ENCODE assay signal across 8 cellular contexts in genomic region chr7:116582806-116583444, GRCh38. TPM values are rescaled to one million over a fixed set of nuclear protein-coding genes. Genes with fewer than 3 reads are reported as not detected.
A peak's percentile ranks its signal among the peaks of the same experiment; 100 is the strongest.
DNase-seq lines count a peak whose midpoint lies in the region; ATAC-seq and TF ChIP-seq lines count a peak whose summit lies in the region.

No MANE protein-coding gene starts in this region.

- H3F3A ChIP-seq in OCI-LY1 (ENCODE audit: insufficient read depth, low read length) = no peaks in the 10 kb centered on the region

- H3K36me3 Mint-ChIP-seq in endodermal cell (ENCODE audit: low read depth) = no peaks in the 10 kb centered on the region

- no peak overlapping the region for H3K4me2 ChIP-seq in OCI-LY1 (ENCODE audit: low read length)

- H3K36me3 ChIP-seq in OCI-LY1 (ENCODE audit: insufficient read depth, low read length) = no peaks in the 10 kb centered on the region
- H3K36me3 ChIP-seq in heart right ventricle = no peaks in the 10 kb centered on the region
- H3K36me3 ChIP-seq in endodermal cell (ENCODE audit: control insufficient read depth, insufficient read depth, low read length) = no peaks in the 10 kb centered on the region

- H3K4me3 ChIP-seq in OCI-LY1 (ENCODE audit: low read depth, low read length, poor library complexity, severe bottlenecking) = no peak overlapping the region
- H3K4me3 ChIP-seq in heart right ventricle = peak overlapping the region in 4 of 10 donors; percentile 12 to 26 (median 19)
- H3K4me3 ChIP-seq in endodermal cell (ENCODE audit: low read length) = no peak overlapping the region

- intact Hi-C loops in Right ventricle myocardium inferior (cut with DNase I) = loop anchor here (5.0 kb wide), 1 partner anchor 36 kb away; no protein-coding TSS in a partner anchor
- intact Hi-C loops in cardiac septum (cut with DNase I) = loop anchor here (2.0 kb wide), 1 partner anchor 56 kb away; no protein-coding TSS in a partner anchor
- intact Hi-C loops in heart right ventricle (cut with DNase I) = loop anchor here in 6 of 10 donors (2.0 to 10.0 kb wide), 7 partner anchors 48 to 398 kb away; partner anchors contain the start of gene CAV1 (in 1 of the 6)

- no peaks in the 10 kb centered on the region for H3K27me3 ChIP-seq in OCI-LY1 (ENCODE audit: insufficient read depth, low read length)
- H3K27me3 ChIP-seq in heart right ventricle = no peaks in the 10 kb centered on the region
- no peaks in the 10 kb centered on the region for H3K27me3 ChIP-seq in endodermal cell (ENCODE audit: control insufficient read depth, insufficient read depth, low read length, poor library complexity, severe bottlenecking)

- peaks cover 14% of the 10 kb centered on the region for H3K4me1 ChIP-seq in OCI-LY1 (ENCODE audit: insufficient read depth, low read length, severe bottlenecking)
- H3K4me1 ChIP-seq in heart right ventricle = peaks cover 4 to 39% (median 25%) of the 10 kb centered on the region in 9 donors
- no peaks in the 10 kb centered on the region for H3K4me1 ChIP-seq in endodermal cell (ENCODE audit: control insufficient read depth, insufficient read depth, low read length)

- no peaks in the 10 kb centered on the region for H3K4me1 Mint-ChIP-seq in endodermal cell

- peak; percentile 83 for ATAC-seq in Right ventricle myocardium inferior
- ATAC-seq in heart right ventricle = peak; percentile 84 to 92 (median 88)
- no peak for ATAC-seq in GM19467 (IDR thresholded peaks at IDR 0.05; ENCODE audit: unreplicated experiment)

- H3K27ac ChIP-seq in OCI-LY1 (ENCODE audit: low read depth, low read length, poor library complexity, severe bottlenecking) = peak overlapping the region; percentile 17
- peak overlapping the region in 9 of 10 donors; percentile 40 to 80 (median 69) for H3K27ac ChIP-seq in heart right ventricle
- no peak overlapping the region for H3K27ac ChIP-seq in endodermal cell (ENCODE audit: low read depth, low read length)

- H3K79me2 ChIP-seq in OCI-LY1 (ENCODE audit: insufficient read depth, low read length) = no peaks in the 10 kb centered on the region

- H3K9me3 ChIP-seq in OCI-LY1 (ENCODE audit: low read length) = no peaks in the 10 kb centered on the region
- H3K9me3 ChIP-seq in heart right ventricle = peaks cover 0 to 5% (median 0%) of the 10 kb centered on the region in 11 donors
- H3K9me3 ChIP-seq in endodermal cell (ENCODE audit: control insufficient read depth, low read length) = peaks cover 8% of the 10 kb centered on the region

- TF ChIP-seq CTCF in OCI-LY1 (IDR thresholded peaks at IDR 0.05; ENCODE audit: low read length) (no peak), heart right ventricle (IDR thresholded peaks at IDR 0.05) (no peak), endodermal cell (conservative IDR thresholded peaks at IDR 0.05) (no peak)

- H3K9ac ChIP-seq in OCI-LY1 (ENCODE audit: low read length) (no peak overlapping the region), endodermal cell (ENCODE audit: extremely low read depth, low read length, poor library complexity, severe bottlenecking) (no peak overlapping the region)

- DNase-seq in Right ventricle myocardium inferior (ENCODE audit: missing footprints) (no peak), cardiac septum (ENCODE audit: low spot score) (no peak), heart right ventricle (peak in 1 of 2 donors; percentile 70), endodermal cell (no peak), SW 1271 (lab: John Stamatoyannopoulos, UW) (no peak)
- no peak for DNase-seq in stimulated activated naive CD4-positive, alpha-beta T cell (lab: John Stamatoyannopoulos, UW)

- no peak overlapping the region for H2AFZ ChIP-seq in OCI-LY1 (ENCODE audit: low read length)

- H3K9me2 ChIP-seq in OCI-LY1 (ENCODE audit: low read depth, low read length) = no peaks in the 10 kb centered on the region

- no peak overlapping the region for H3K4me3 Mint-ChIP-seq in endodermal cell

- H3K9me3 Mint-ChIP-seq in endodermal cell = peaks cover 5% of the 10 kb centered on the region

- H4K20me1 ChIP-seq in OCI-LY1 (ENCODE audit: insufficient read depth, low read length) = no peaks in the 10 kb centered on the region

- WGBS in heart right ventricle, 2 donors = 26 to 31% methylated on average over 5 of the region's 5 CpGs
- 87 to 89% methylated on average over 4 to 5 of the region's 5 CpGs for WGBS in endodermal cell (ENCODE audit: insufficient coverage in 1 of 2, insufficient read length in 1 of 2), 2 experiments

- no peaks in the 10 kb centered on the region for H3K27me3 Mint-ChIP-seq in endodermal cell (ENCODE audit: insufficient read depth)

- H3K27ac Mint-ChIP-seq in endodermal cell = no peak overlapping the region

RNA-seq across cellular contexts. Expression of gene CAV1, which starts 58.1 kb away (rescaled TPM):
- total RNA-seq in Right ventricle myocardium inferior (387 TPM), cardiac septum (311 TPM), heart right ventricle (100 to 1,000 TPM; 195 to 364 (median 287) TPM), endodermal cell (1 to 10 TPM; 4.9 to 8.8 TPM)
- polyA plus RNA-seq in heart right ventricle = 100 to 1,000 TPM in 1 of 2 donors, 10 to 100 TPM in 1; 93.0 to 198 TPM
- 7.3 TPM for polyA plus RNA-seq in endodermal cell (2013, experiment 1 of 2)
- 9.3 TPM for polyA plus RNA-seq in endodermal cell (2013, experiment 2 of 2)

Comparison
In these comparisons a context has a peak if more than half of its experiments do, and no peak if none do; other contexts are left out.
1. RNA of gene CAV1, which starts 58.1 kb away (total RNA-seq): 387 TPM in Right ventricle myocardium inferior (single experiment), 311 TPM in cardiac septum (single experiment) and 195 to 364 TPM in heart right ventricle; 4.9 to 8.8 TPM in endodermal cell; every median in the first group is over 10 times any median in the second.